Comparison of ENCODE assay signal across 8 cellular contexts in the genomic region with DNA sequence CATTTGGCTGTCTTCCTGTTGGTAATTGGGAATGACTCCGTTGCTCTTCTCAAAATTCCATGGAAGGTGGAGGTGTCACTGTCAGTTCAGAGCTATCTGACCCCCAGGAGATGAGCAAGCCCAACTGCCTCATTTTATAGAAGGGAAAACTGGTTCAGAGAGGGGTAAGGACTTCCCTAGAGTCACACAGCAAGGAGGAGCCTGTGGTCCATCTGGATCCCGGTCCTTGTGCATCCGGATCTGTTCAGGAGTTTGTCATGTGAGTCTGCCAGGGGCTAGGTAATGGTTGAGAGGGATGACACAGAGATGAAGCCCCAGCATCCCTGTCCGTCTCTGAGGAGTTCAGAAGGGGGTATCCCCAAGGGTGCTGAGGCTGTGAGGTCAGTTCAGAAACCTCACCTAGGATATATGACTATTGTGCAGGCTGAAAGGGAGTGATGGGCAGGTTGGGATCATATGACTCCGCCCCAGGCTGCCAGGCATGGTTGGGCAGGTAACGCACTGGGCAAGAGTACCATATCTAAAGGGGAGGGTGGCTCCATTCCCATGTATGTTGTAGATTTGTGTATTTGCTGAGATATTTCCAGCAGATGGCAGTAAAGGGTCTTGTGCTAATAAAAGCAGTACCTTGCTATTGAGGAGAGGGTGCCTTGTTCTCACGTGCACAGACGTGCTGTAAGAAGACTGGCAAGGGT. TPM values are rescaled to one million over a fixed set of nuclear protein-coding genes. Genes with fewer than 3 reads are reported as not detected.
DNase-seq lines count a peak whose midpoint lies in the region; ATAC-seq and TF ChIP-seq lines count a peak whose summit lies in the region.

No MANE protein-coding gene starts in this region.

- no peak for TF ChIP-seq EP300 in stomach (IDR thresholded peaks at IDR 0.05)

- TF ChIP-seq CTCF in GM12873 (IDR thresholded peaks at IDR 0.05; ENCODE audit: insufficient read depth, low read depth, low read length, missing control alignments), result peak; percentile 71
- TF ChIP-seq CTCF in activated B cell treated with CpG ODN at 0.5 μM for 24 hours (IDR thresholded peaks at IDR 0.05), result no peak
- TF ChIP-seq CTCF in right atrium auricular region (IDR thresholded peaks at IDR 0.05), result peak; percentile 23 to 63
- peak in 4 of 7 experiments; percentile 13 to 39 (median 19) for TF ChIP-seq CTCF in stomach (IDR thresholded peaks at IDR 0.05)

- intact Hi-C loops in activated B cell treated with CpG ODN at 0.5 μM for 24 hours (cut with micrococcal nuclease), result loop anchor here (1.0 kb wide), 1 partner anchor 405 kb away; no protein-coding TSS in a partner anchor
- intact Hi-C loops in stomach (cut with DNase I; ENCODE audit: low total_unique reads), result no loop called here
- intact Hi-C loops in activated CD4-positive, alpha-beta memory T cell treated with anti-CD3 and anti-CD28 coated beads for 36 hours (cut with micrococcal nuclease), result no loop called here

- DNase-seq in ACHN, result peak; percentile 71
- DNase-seq in NCI-H2171 (lab: John Stamatoyannopoulos, UW), result peak; percentile 50
- DNase-seq in activated B cell treated with CpG ODN at 0.5 μM for 24 hours, result no peak
- no peak for DNase-seq in right atrium auricular region (ENCODE audit: low spot score)
- no peak for DNase-seq in stomach
- no peak for DNase-seq in activated CD4-positive, alpha-beta memory T cell treated with anti-CD3 and anti-CD28 coated beads for 36 hours

- WGBS in stomach, 5 donors, result 52 to 57% (median 53%) methylated on average over 8 of the region's 8 CpGs

- CTCF ChIA-PET in activated B cell treated with CpG ODN at 0.5 μM for 24 hours (lab: Charles Lee), result interaction anchor here (2.3 kb wide), 1 partner anchor 14 kb away, joined by 4 read pairs; no protein-coding TSS in a partner anchor
- CTCF ChIA-PET in activated CD4-positive, alpha-beta memory T cell treated with anti-CD3 and anti-CD28 coated beads for 36 hours (lab: Charles Lee), result interaction anchor here (0.7 to 1.2 kb wide), 4 partner anchors 11 to 405 kb away, joined by 3 read pairs; no protein-coding TSS in a partner anchor

- no peak overlapping the region for H3K4me3 Mint-ChIP-seq in activated B cell treated with CpG ODN at 0.5 μM for 24 hours
- H3K4me3 Mint-ChIP-seq in activated CD4-positive, alpha-beta memory T cell treated with anti-CD3 and anti-CD28 coated beads for 36 hours, result no peak overlapping the region

- H3K27me3 Mint-ChIP-seq in activated B cell treated with CpG ODN at 0.5 μM for 24 hours, result peaks cover 3% of the 10 kb centered on the region
- H3K27me3 Mint-ChIP-seq in activated CD4-positive, alpha-beta memory T cell treated with anti-CD3 and anti-CD28 coated beads for 36 hours, result peaks cover 9% of the 10 kb centered on the region

- no peaks in the 10 kb centered on the region for H3K9me3 Mint-ChIP-seq in activated B cell treated with CpG ODN at 0.5 μM for 24 hours
- no peaks in the 10 kb centered on the region for H3K9me3 Mint-ChIP-seq in activated CD4-positive, alpha-beta memory T cell treated with anti-CD3 and anti-CD28 coated beads for 36 hours

- no peaks in the 10 kb centered on the region for H3K4me1 ChIP-seq in right atrium auricular region
- no peaks in the 10 kb centered on the region for H3K4me1 ChIP-seq in stomach

- H3K36me3 ChIP-seq in right atrium auricular region (peaks cover 12% of the 10 kb centered on the region), stomach (peaks cover 0 to 31% (median 18%) of the 10 kb centered on the region in 4 donors)

- in situ Hi-C loops in ACHN (cut with HindIII; ENCODE audit: low pct_ligation_motif_present, low pct_unique_long_range_greater_than_20kb, low sequenced_read_pairs), result no loop called here

- H3K27me3 ChIP-seq in right atrium auricular region (no peaks in the 10 kb centered on the region), stomach (peaks cover 0 to 4% (median 0%) of the 10 kb centered on the region in 3 donors)

- peaks cover 4% of the 10 kb centered on the region for H3K4me1 Mint-ChIP-seq in activated B cell treated with CpG ODN at 0.5 μM for 24 hours
- no peaks in the 10 kb centered on the region for H3K4me1 Mint-ChIP-seq in activated CD4-positive, alpha-beta memory T cell treated with anti-CD3 and anti-CD28 coated beads for 36 hours (ENCODE audit: low read depth)

- H3K27ac ChIP-seq in right atrium auricular region (no peak overlapping the region), stomach (no peak overlapping the region)

- POLR2A ChIA-PET in activated B cell treated with CpG ODN at 0.5 μM for 24 hours (lab: Charles Lee), result interaction anchor here (0.5 kb wide), 1 partner anchor 1043 kb away, joined by 3 read pairs; no protein-coding TSS in a partner anchor
- POLR2A ChIA-PET in activated CD4-positive, alpha-beta memory T cell treated with anti-CD3 and anti-CD28 coated beads for 36 hours (lab: Charles Lee), result no interaction called here

- no peak for TF ChIP-seq POLR2A in stomach (IDR thresholded peaks at IDR 0.05)

- H3K4me3 ChIP-seq in right atrium auricular region (no peak overlapping the region), stomach (no peak overlapping the region)

- H3K27ac Mint-ChIP-seq in activated B cell treated with CpG ODN at 0.5 μM for 24 hours, result no peak overlapping the region
- H3K27ac Mint-ChIP-seq in activated CD4-positive, alpha-beta memory T cell treated with anti-CD3 and anti-CD28 coated beads for 36 hours, result no peak overlapping the region

- no peaks in the 10 kb centered on the region for H3K36me3 Mint-ChIP-seq in activated B cell treated with CpG ODN at 0.5 μM for 24 hours (ENCODE audit: low read depth)
- H3K36me3 Mint-ChIP-seq in activated CD4-positive, alpha-beta memory T cell treated with anti-CD3 and anti-CD28 coated beads for 36 hours, result no peaks in the 10 kb centered on the region

- ATAC-seq in activated B cell treated with CpG ODN at 0.5 μM for 24 hours (ENCODE audit: low read depth), result peak; percentile 81
- no peak for ATAC-seq in HG03469 (IDR thresholded peaks at IDR 0.05; ENCODE audit: unreplicated experiment)

- H3K9me3 ChIP-seq in right atrium auricular region (no peaks in the 10 kb centered on the region), stomach (no peaks in the 10 kb centered on the region)

RNA-seq across cellular contexts. Expression of a gene that starts 16.0 kb away (rescaled TPM):
- 3.1 and 4.3 TPM in 2 replicates for total RNA-seq in activated B cell treated with CpG ODN at 0.5 μM for 24 hours
- total RNA-seq in right atrium auricular region, result 1 to 10 TPM; 1.8 to 2.9 TPM
- total RNA-seq in stomach, result 10 to 100 TPM in 1 of 5 donors, 1 to 10 TPM in 2, not detected in 2; 2.8 to 23.7 (median 6.4) TPM
- polyA plus RNA-seq in stomach, result 1 to 10 TPM; 2.9 to 4.8 (median 3.7) TPM
- 1 to 10 TPM; 2.5 to 3.0 TPM for total RNA-seq in activated CD4-positive, alpha-beta memory T cell treated with anti-CD3 and anti-CD28 coated beads for 36 hours

Comparison
In these comparisons a context has a peak if more than half of its experiments do, and no peak if none do; other contexts are left out.
1. DNase-seq: peak in ACHN (single experiment) and NCI-H2171 (single experiment); none in activated B cell treated with CpG ODN at 0.5 μM for 24 hours (single experiment), right atrium auricular region (single experiment), stomach (single experiment) and activated CD4-positive, alpha-beta memory T cell treated with anti-CD3 and anti-CD28 coated beads for 36 hours (single experiment).